In genomic region chr1:232428036-232428600, GRCh38 we compare ENCODE assay signal across 17 cellular contexts.
"Had no signal": no experiment of that assay in that cellular context is flagged by ENCODE, and none has a peak within 500 bp of the region (broad histone marks: within the 10 kb centered on the region; RNA-seq: fewer than 3 reads in every experiment).

No MANE protein-coding gene starts in this region.

- H3K4me3 Mint-ChIP-seq: activated CD4-positive, alpha-beta T cell treated with anti-CD3 and anti-CD28 coated beads, Interleukin-2, amount 10 ng/mL, durations not matched to agents 24 days and 14 days; activated T-helper 1 cell treated with anti-CD3 and anti-CD28 coated beads, Interleukin-12 subunit alpha, Interleukin-12 subunit beta, Interleukin-2, Interleukin-4 antibody, amounts not matched to agents 30 ng/mL and 10 ng/mL and 1 ng/mL, durations not matched to agents 14 hours and 24 hours and 36 hours; endodermal cell; immature natural killer cell; naive B cell; stimulated activated naive CD8-positive, alpha-beta T cell treated with anti-CD3 and anti-CD28 coated beads, Interleukin-15, amount 100 ng/mL, for 72 hours; type B pancreatic cell had no signal

- H3K4me3 ChIP-seq: ascending aorta, dorsolateral prefrontal cortex, SJCRH30 had no signal

- DNase-seq: activated CD4-positive, alpha-beta T cell treated with anti-CD3 and anti-CD28 coated beads, Interleukin-2, amount 10 ng/mL, durations not matched to agents 24 days and 14 days; activated CD4-positive, CD25-positive, alpha-beta regulatory T cell; activated naive CD4-positive, alpha-beta T cell treated with Interleukin-2 at 50 U/mL for 16 hours; dorsolateral prefrontal cortex; endodermal cell; foreskin keratinocyte; glutamatergic neuron; immature natural killer cell; naive B cell; posterior cingulate gyrus; SJCRH30; small intestine; stimulated activated naive CD8-positive, alpha-beta T cell treated with anti-CD3 and anti-CD28 coated beads, Interleukin-15, amount 100 ng/mL, for 72 hours had no signal

- H3K36me3 ChIP-seq: SJCRH30 had no signal

- ATAC-seq: foreskin keratinocyte; stimulated activated naive CD8-positive, alpha-beta T cell treated with anti-CD3 and anti-CD28 coated beads, Interleukin-15, amount 100 ng/mL, for 72 hours had no signal

- H3K27ac ChIP-seq: ascending aorta, dorsolateral prefrontal cortex, foreskin keratinocyte, SJCRH30 had no signal

- H3K4me1 ChIP-seq: ascending aorta, foreskin keratinocyte, SJCRH30 had no signal

- FAIRE-seq: bronchial epithelial cell, small intestine had no signal

- H3K27ac Mint-ChIP-seq: activated CD4-positive, alpha-beta T cell treated with anti-CD3 and anti-CD28 coated beads, Interleukin-2, amount 10 ng/mL, durations not matched to agents 24 days and 14 days; activated T-helper 1 cell treated with anti-CD3 and anti-CD28 coated beads, Interleukin-12 subunit alpha, Interleukin-12 subunit beta, Interleukin-2, Interleukin-4 antibody, amounts not matched to agents 30 ng/mL and 10 ng/mL and 1 ng/mL, durations not matched to agents 14 hours and 24 hours and 36 hours; endodermal cell; immature natural killer cell; stimulated activated naive CD8-positive, alpha-beta T cell treated with anti-CD3 and anti-CD28 coated beads, Interleukin-15, amount 100 ng/mL, for 72 hours; type B pancreatic cell had no signal

- H3K27me3 Mint-ChIP-seq: activated CD4-positive, alpha-beta T cell treated with anti-CD3 and anti-CD28 coated beads, Interleukin-2, amount 10 ng/mL, durations not matched to agents 24 days and 14 days; naive B cell; type B pancreatic cell had no signal

- H3K27me3 ChIP-seq: ascending aorta, dorsolateral prefrontal cortex, foreskin keratinocyte, SJCRH30 had no signal

- H3K9me3 Mint-ChIP-seq: activated T-helper 1 cell treated with anti-CD3 and anti-CD28 coated beads, Interleukin-12 subunit alpha, Interleukin-12 subunit beta, Interleukin-2, Interleukin-4 antibody, amounts not matched to agents 30 ng/mL and 10 ng/mL and 1 ng/mL, durations not matched to agents 14 hours and 24 hours and 36 hours; endodermal cell; immature natural killer cell; naive B cell; stimulated activated naive CD8-positive, alpha-beta T cell treated with anti-CD3 and anti-CD28 coated beads, Interleukin-15, amount 100 ng/mL, for 72 hours; type B pancreatic cell had no signal

- H3K36me3 Mint-ChIP-seq: immature natural killer cell, naive B cell had no signal

- H3K9me3 ChIP-seq: ascending aorta, SJCRH30 had no signal

- H3K4me1 Mint-ChIP-seq: activated CD4-positive, alpha-beta T cell treated with anti-CD3 and anti-CD28 coated beads, Interleukin-2, amount 10 ng/mL, durations not matched to agents 24 days and 14 days; naive B cell; stimulated activated naive CD8-positive, alpha-beta T cell treated with anti-CD3 and anti-CD28 coated beads, Interleukin-15, amount 100 ng/mL, for 72 hours had no signal
